Comparison of ENCODE assay signal across 13 cellular contexts in genomic region chr2:74418312-74418711, GRCh38.
"Had no signal": no experiment of that assay in that cellular context is flagged by ENCODE, and none has a peak within 500 bp of the region (broad histone marks: within the 10 kb centered on the region; RNA-seq: fewer than 3 reads in every experiment).

No MANE protein-coding gene starts in this region.

- H3K36me3 Mint-ChIP-seq: immature natural killer cell had no signal

- DNase-seq: activated CD4-positive, alpha-beta T cell treated with anti-CD3 and anti-CD28 coated beads, Interleukin-2, amount 10 ng/mL, durations not matched to agents 7 days and 5 days; activated CD4-positive, CD25-positive, alpha-beta regulatory T cell; activated naive CD4-positive, alpha-beta T cell treated with Interleukin-2 at 50 U/mL for 16 hours; anterior cingulate cortex; immature natural killer cell; midbrain; T-helper 2 cell; uterus had no signal

- H3K36me3 ChIP-seq: breast epithelium, tibial nerve, uterus had no signal

- ATAC-seq: esophagus mucosa; stimulated activated effector memory CD8-positive, alpha-beta T cell treated with anti-CD3 and anti-CD28 coated beads, Interleukin-12 subunit alpha, Interleukin-12 subunit beta, amount 100 ng/mL, for 72 hours had no signal

- H3K27ac Mint-ChIP-seq: stimulated activated effector memory CD8-positive, alpha-beta T cell treated with anti-CD3 and anti-CD28 coated beads, Interleukin-12 subunit alpha, Interleukin-12 subunit beta, amount 100 ng/mL, for 72 hours had no signal

- H3K4me3 ChIP-seq: breast epithelium, lung, tibial nerve, uterus had no signal

- H3K9me3 Mint-ChIP-seq: activated CD4-positive, alpha-beta T cell treated with anti-CD3 and anti-CD28 coated beads, Interleukin-2, amount 10 ng/mL, durations not matched to agents 7 days and 5 days; stimulated activated effector memory CD8-positive, alpha-beta T cell treated with anti-CD3 and anti-CD28 coated beads, Interleukin-12 subunit alpha, Interleukin-12 subunit beta, amount 100 ng/mL, for 72 hours had no signal

- H3K4me3 Mint-ChIP-seq: activated CD4-positive, alpha-beta T cell treated with anti-CD3 and anti-CD28 coated beads, Interleukin-2, amount 10 ng/mL, durations not matched to agents 7 days and 5 days; immature natural killer cell; stimulated activated effector memory CD8-positive, alpha-beta T cell treated with anti-CD3 and anti-CD28 coated beads, Interleukin-12 subunit alpha, Interleukin-12 subunit beta, amount 100 ng/mL, for 72 hours had no signal

- H3K27me3 ChIP-seq: breast epithelium, tibial nerve, uterus had no signal
